Comparison of ENCODE assay signal across 26 cellular contexts in genomic region chr6:37646986-37647764, GRCh38.
"Had no signal": no experiment of that assay in that cellular context is flagged by ENCODE, and none has a peak within 500 bp of the region (broad histone marks: within the 10 kb centered on the region; RNA-seq: fewer than 3 reads in every experiment).

No MANE protein-coding gene starts in this region.

- H3K4me3 ChIP-seq: heart left ventricle, sigmoid colon, stomach, thyroid gland, upper lobe of left lung, vagina had no signal

- H3K27ac Mint-ChIP-seq: activated T-helper 2 cell treated with anti-CD3 and anti-CD28 coated beads, Interferon-gamma antibody, Interleukin-2, Interleukin-4, amounts not matched to agents 10 μg/mL and 5 μg/mL and 100 μg/mL, durations not matched to agents 14 hours and 24 hours and 36 hours; natural killer cell treated with Interleukin-12 subunit alpha and Interleukin-12 subunit beta and Interleukin-15 and Interleukin-18, amount 100 ng/mL, for 72 hours; progenitor cell of endocrine pancreas; WTC11 had no signal

- H3K4me3 Mint-ChIP-seq: activated T-cell treated with anti-CD3 and anti-CD28 coated beads, Interleukin-2, amount 50 U/mL, for 4 hours; natural killer cell treated with Interleukin-12 subunit alpha and Interleukin-12 subunit beta and Interleukin-15 and Interleukin-18, amount 100 ng/mL, for 72 hours; stimulated activated memory B cell treated with anti-CD40 and anti-IgM and Interleukin-4, amounts not matched to agents 10 μg/mL and 1 μg/mL and 100 μg/mL, for 72 hours had no signal

- H3K27ac ChIP-seq: heart left ventricle, neutrophil, sigmoid colon, stomach, thyroid gland, upper lobe of left lung, vagina had no signal

- H3K9me3 Mint-ChIP-seq: activated T-cell treated with anti-CD3 and anti-CD28 coated beads, Interleukin-2, amount 50 U/mL, for 4 hours; activated T-helper 2 cell treated with anti-CD3 and anti-CD28 coated beads, Interferon-gamma antibody, Interleukin-2, Interleukin-4, amounts not matched to agents 10 μg/mL and 5 μg/mL and 100 μg/mL, durations not matched to agents 14 hours and 24 hours and 36 hours; natural killer cell treated with Interleukin-12 subunit alpha and Interleukin-12 subunit beta and Interleukin-15 and Interleukin-18, amount 100 ng/mL, for 72 hours; WTC11 had no signal

- H3K27me3 ChIP-seq: thyroid gland, vagina had no signal

- H3K9me3 ChIP-seq: heart left ventricle, neutrophil, sigmoid colon, stomach, thyroid gland, vagina had no signal

- ATAC-seq: activated T-cell treated with anti-CD3 and anti-CD28 coated beads, Interleukin-2, amount 50 U/mL, for 4 hours; esophagus mucosa; heart left ventricle; natural killer cell treated with Interleukin-12 subunit alpha and Interleukin-12 subunit beta and Interleukin-15 and Interleukin-18, amount 100 ng/mL, for 72 hours; stimulated activated memory B cell treated with anti-CD40 and anti-IgM and Interleukin-4, amounts not matched to agents 10 μg/mL and 1 μg/mL and 100 μg/mL, for 72 hours; WTC11 had no signal

- H3K36me3 ChIP-seq: heart left ventricle, neutrophil, sigmoid colon, thyroid gland, upper lobe of left lung, vagina had no signal

- DNase-seq: activated CD4-positive, alpha-beta T cell treated with anti-CD3 and anti-CD28 coated beads for 1 hour; activated CD4-positive, alpha-beta T cell treated with anti-CD3 and anti-CD28 coated beads, Interleukin-2, amount 50 U/mL, for 4 hours; activated CD8-positive, alpha-beta memory T cell treated with anti-CD3 and anti-CD28 coated beads, Interleukin-2, amount 50 U/mL, for 48 hours; activated naive CD4-positive, alpha-beta T cell treated with Interleukin-2 at 50 U/mL for 16 hours; activated T-cell treated with anti-CD3 and anti-CD28 coated beads, Interleukin-2, amount 50 U/mL, for 4 hours; amygdala; cortex of kidney; foreskin fibroblast; heart left ventricle; retina; sigmoid colon; small intestine; stimulated activated CD4-positive, alpha-beta T cell treated with anti-CD3 and anti-CD28 coated beads, Interleukin-4, amount 100 ng/mL, for 4 hours; stimulated activated CD8-positive, alpha-beta memory T cell treated with anti-CD3 and anti-CD28 coated beads, Interleukin-4, amount 100 ng/mL, for 48 hours; stomach; T-helper 2 cell; thyroid gland; upper lobe of left lung had no signal

- H3K36me3 Mint-ChIP-seq: natural killer cell treated with Interleukin-12 subunit alpha and Interleukin-12 subunit beta and Interleukin-15 and Interleukin-18, amount 100 ng/mL, for 72 hours; WTC11 had no signal
